ENCODE assay signal across 1 cellular context in the genomic region with DNA sequence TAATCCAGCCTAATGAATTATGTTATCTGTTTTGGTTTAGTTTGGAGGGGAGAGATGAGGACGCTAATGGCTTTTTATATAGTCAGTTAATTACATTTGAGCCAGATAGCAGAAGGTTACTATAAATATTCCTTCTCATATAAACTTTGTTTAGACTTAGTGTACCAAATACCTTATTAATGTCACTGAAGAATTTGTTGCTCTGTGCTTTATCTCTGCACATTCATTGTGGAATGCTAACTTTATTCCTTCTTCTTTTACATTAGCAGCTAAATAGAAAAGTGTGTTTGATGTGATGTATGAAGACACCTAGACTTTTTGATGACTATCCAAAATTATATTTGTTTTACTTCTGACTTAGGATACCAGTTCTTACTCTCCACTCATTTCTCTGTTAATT.
TF ChIP-seq lines count a peak whose summit lies in the region.

No MANE protein-coding gene starts in this region.

TF ChIP-seq in IMR-90, 13 proteins besides CTCF, POLR2A, EP300 and RAD21 (continued from another document):
- TF ChIP-seq, protein P1, sequence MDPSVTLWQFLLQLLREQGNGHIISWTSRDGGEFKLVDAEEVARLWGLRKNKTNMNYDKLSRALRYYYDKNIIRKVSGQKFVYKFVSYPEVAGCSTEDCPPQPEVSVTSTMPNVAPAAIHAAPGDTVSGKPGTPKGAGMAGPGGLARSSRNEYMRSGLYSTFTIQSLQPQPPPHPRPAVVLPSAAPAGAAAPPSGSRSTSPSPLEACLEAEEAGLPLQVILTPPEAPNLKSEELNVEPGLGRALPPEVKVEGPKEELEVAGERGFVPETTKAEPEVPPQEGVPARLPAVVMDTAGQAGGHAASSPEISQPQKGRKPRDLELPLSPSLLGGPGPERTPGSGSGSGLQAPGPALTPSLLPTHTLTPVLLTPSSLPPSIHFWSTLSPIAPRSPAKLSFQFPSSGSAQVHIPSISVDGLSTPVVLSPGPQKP (IDR thresholded peaks at IDR 0.05; ENCODE audit: borderline replicate concordance, low read depth, low read length): no peak
- TF ChIP-seq RFX5 (IDR thresholded peaks at IDR 0.05; ENCODE audit: low read depth, low read length) (no peak), SMC3 (IDR thresholded peaks at IDR 0.05; ENCODE audit: low read depth, low read length) (no peak), FOS (IDR thresholded peaks at IDR 0.05; ENCODE audit: low read depth, low read length) (no peak), NFE2L2 (IDR thresholded peaks at IDR 0.05; ENCODE audit: low read depth, low read length) (no peak), MAZ (IDR thresholded peaks at IDR 0.05; ENCODE audit: borderline replicate concordance, low read depth, low read length) (no peak), MXI1 (IDR thresholded peaks at IDR 0.05; ENCODE audit: borderline replicate concordance, low read depth, low read length) (no peak), CEBPB (IDR thresholded peaks at IDR 0.05; ENCODE audit: low read depth, low read length) (no peak), MAFK (IDR thresholded peaks at IDR 0.05; ENCODE audit: low read depth, low read length) (no peak)
